ENCODE assay signal across 11 cellular contexts in genomic region chr2:36411962-36412444, GRCh38. TPM values are rescaled to one million over a fixed set of nuclear protein-coding genes. Genes with fewer than 3 reads are reported as not detected.
DNase-seq lines count a peak whose midpoint lies in the region; TF ChIP-seq lines count a peak whose summit lies in the region.
"Had no signal": no experiment of that assay in that cellular context is flagged by ENCODE, and none has a peak within 500 bp of the region (broad histone marks: within the 10 kb centered on the region; RNA-seq: fewer than 3 reads in every experiment).

No MANE protein-coding gene starts in this region.

- no peak overlapping the region for H2BK120ac ChIP-seq in trophoblast cell (ENCODE audit: insufficient read depth, low read length, poor library complexity)

- no peak overlapping the region for H4K91ac ChIP-seq in trophoblast cell (ENCODE audit: low read depth, low read length)

- no peak for DNase-seq in GM23248
- DNase-seq in adipocyte (ENCODE audit: low read depth): peak; percentile 53
- DNase-seq in left ventricle myocardium inferior: no peak
- peak; percentile 55 to 86 for DNase-seq in trophoblast cell
- no peak for DNase-seq in effector CD4-positive, alpha-beta T cell
- DNase-seq in NCI-H69 (lab: John Stamatoyannopoulos, UW): no peak
- no peak for DNase-seq in SK-N-DZ (ENCODE audit: low spot score)
- DNase-seq in KG1 (lab: John Stamatoyannopoulos, UW): no peak
- DNase-seq: activated CD4-positive, alpha-beta memory T cell treated with anti-CD3 and anti-CD28 coated beads, Interleukin-2, amount 10 ng/mL, durations not matched to agents 7 days and 5 days; T-cell had no signal

- no peak overlapping the region for H3K23ac ChIP-seq in trophoblast cell (ENCODE audit: low read length)

- no peak overlapping the region for H4K8ac ChIP-seq in trophoblast cell (ENCODE audit: low read depth, low read length)

- H4K12ac ChIP-seq in trophoblast cell (ENCODE audit: low read depth, low read length): no peak overlapping the region

- no peak overlapping the region for H2AK5ac ChIP-seq in trophoblast cell (ENCODE audit: low read length)

- H3K27me3 ChIP-seq in GM23248 (replicated peaks; ENCODE audit: insufficient read depth) (no peaks in the 10 kb centered on the region), adipocyte (replicated peaks; ENCODE audit: control insufficient read depth, insufficient read depth, low read length) (no peaks in the 10 kb centered on the region), left ventricle myocardium inferior (ENCODE audit: low read depth) (no peaks in the 10 kb centered on the region), trophoblast cell (ENCODE audit: insufficient read depth, low read length) (no peaks in the 10 kb centered on the region)

- H3K9me2 ChIP-seq in GM23248 (ENCODE audit: insufficient read depth): no peaks in the 10 kb centered on the region

- H3K18ac ChIP-seq in trophoblast cell (ENCODE audit: low read length): no peak overlapping the region

- H4K20me1 ChIP-seq in GM23248 (ENCODE audit: insufficient read depth): peaks cover 49% of the 10 kb centered on the region

- intact Hi-C loops in left ventricle myocardium inferior (cut with micrococcal nuclease): no loop called here

- H3K9ac ChIP-seq in GM23248 (no peak overlapping the region), adipocyte (ENCODE audit: low read length) (no peak overlapping the region), trophoblast cell (ENCODE audit: low read length) (no peak overlapping the region)

- H3K4ac ChIP-seq in trophoblast cell (ENCODE audit: low read depth, low read length): peak overlapping the region; percentile 60

- H3K79me2 ChIP-seq in GM23248 (ENCODE audit: insufficient read depth) (peaks cover 100% of the 10 kb centered on the region), trophoblast cell (ENCODE audit: control insufficient read depth, insufficient read depth, low read length, poor library complexity) (peaks cover 4% of the 10 kb centered on the region)

- in situ Hi-C loops in GM23248 (cut with MboI): no loop called here

- 79 to 80% methylated on average over 11 of the region's 11 CpGs for WGBS in GM23248 (ENCODE audit: low coverage in 1 of 2, low lambda C conversion rate in 2 of 2, missing lambda C conversion rate in 2 of 2), 2 experiments
- no CpG with 5 or more reads among the region's 11 CpGs for WGBS in trophoblast cell (ENCODE audit: extremely low coverage, insufficient coverage, insufficient read length)

- no peak overlapping the region for H2BK5ac ChIP-seq in trophoblast cell (ENCODE audit: low read depth, low read length, poor library complexity)

- H3K36me3 ChIP-seq in GM23248 (ENCODE audit: low read depth) (peaks cover 19% of the 10 kb centered on the region), adipocyte (ENCODE audit: control insufficient read depth, insufficient read depth, low read length, severe bottlenecking) (peaks cover 16% of the 10 kb centered on the region), left ventricle myocardium inferior (no peaks in the 10 kb centered on the region), trophoblast cell (ENCODE audit: control insufficient read depth in 1 of 2, insufficient read depth in 2 of 2, low read length in 2 of 2) (peaks cover 2 to 5% of the 10 kb centered on the region in 2 experiments)

- no peak overlapping the region for H3K14ac ChIP-seq in trophoblast cell (ENCODE audit: low read length)

- H3K4me2 ChIP-seq in GM23248 (ENCODE audit: unreplicated experiment) (no peak overlapping the region), trophoblast cell (ENCODE audit: low read length) (no peak overlapping the region)

- no peaks in the 10 kb centered on the region for H3K79me1 ChIP-seq in trophoblast cell (ENCODE audit: low read length)

- no peaks in the 10 kb centered on the region for H3K9me3 ChIP-seq in GM23248 (ENCODE audit: low read depth)
- H3K9me3 ChIP-seq in adipocyte (ENCODE audit: control insufficient read depth, low read length): no peaks in the 10 kb centered on the region
- H3K9me3 ChIP-seq in left ventricle myocardium inferior (replicated peaks): no peaks in the 10 kb centered on the region
- H3K9me3 ChIP-seq in trophoblast cell (ENCODE audit: insufficient read depth, low read depth, low read length): no peaks in the 10 kb centered on the region

- peak overlapping the region; percentile 1; the same call in 1 of the 2 replicates for H3K27ac ChIP-seq in GM23248
- peak overlapping the region; percentile 62 for H3K27ac ChIP-seq in left ventricle myocardium inferior (replicated peaks)
- H3K27ac ChIP-seq in trophoblast cell (ENCODE audit: low read depth, low read length): no peak overlapping the region
- H3K27ac ChIP-seq: epithelial cell of prostate had no signal

- H2AFZ ChIP-seq in GM23248 (no peak overlapping the region), trophoblast cell (ENCODE audit: insufficient read depth, low read length, poor library complexity) (no peak overlapping the region)

- H3K4me3 ChIP-seq in GM23248 (no peak overlapping the region), adipocyte (ENCODE audit: low read length) (no peak overlapping the region), left ventricle myocardium inferior (no peak overlapping the region), trophoblast cell (ENCODE audit: low read depth, low read length) (no peak overlapping the region)

- H2BK12ac ChIP-seq in trophoblast cell (ENCODE audit: low read length): no peak overlapping the region

- TF ChIP-seq CTCF in left ventricle myocardium inferior (IDR thresholded peaks at IDR 0.05; ENCODE audit: borderline replicate concordance): no peak

- H3K4me1 ChIP-seq in GM23248 (ENCODE audit: insufficient read depth) (peaks cover 61% of the 10 kb centered on the region), adipocyte (ENCODE audit: control insufficient read depth, insufficient read depth, low read length) (peaks cover 60% of the 10 kb centered on the region), left ventricle myocardium inferior (peaks cover 98% of the 10 kb centered on the region), trophoblast cell (ENCODE audit: control insufficient read depth in 1 of 2, insufficient read depth in 2 of 2, low read length in 2 of 2) (peaks cover 2 to 6% of the 10 kb centered on the region in 2 experiments)

- peaks cover 96% of the 10 kb centered on the region for H3F3A ChIP-seq in GM23248 (ENCODE audit: insufficient read depth)

RNA-seq across cellular contexts. Expression of gene CRIM1, which starts 56.4 kb away (rescaled TPM):
- 485 and 499 TPM in 2 replicates for total RNA-seq in GM23248 (2014; rRNA removed; shearing (Covaris generic))
- 76.4 and 77.4 TPM in 2 replicates for polyA plus RNA-seq in GM23248 (2016; fragmentation: Nextera tagmentation; extraction: Ambion mirVana)
- total RNA-seq in left ventricle myocardium inferior: 45.6 TPM
- polyA plus RNA-seq in trophoblast cell (2013): 49.0 and 54.7 TPM in 2 replicates
- 0.22 and 0.31 TPM in 2 replicates for polyA plus RNA-seq in SK-N-DZ (2014; cell fraction: cytosol; rRNA removed)
- polyA plus RNA-seq in SK-N-DZ (2014; cell fraction: nucleus; rRNA removed): 0.15 and 0.47 TPM in 2 replicates

Comparison
In these comparisons a context has a peak if more than half of its experiments do, and no peak if none do; other contexts are left out.
1. DNase-seq: peak in adipocyte (single experiment) and trophoblast cell (2 of 2); none in GM23248 (single experiment), left ventricle myocardium inferior (single experiment), effector CD4-positive, alpha-beta T cell (single experiment), NCI-H69 (single experiment), SK-N-DZ (single experiment) and KG1 (single experiment).
2. RNA of gene CRIM1, which starts 56.4 kb away (total RNA-seq): 485 to 499 TPM in GM23248; 45.6 TPM in left ventricle myocardium inferior (single experiment); every median in the first group is over 10 times any median in the second.